ENCODE assay signal across 11 cellular contexts in genomic region chr20:41072919-41073318, GRCh38. TPM values are rescaled to one million over a fixed set of nuclear protein-coding genes. Genes with fewer than 3 reads are reported as not detected.
DNase-seq lines count a peak whose midpoint lies in the region; ATAC-seq and TF ChIP-seq lines count a peak whose summit lies in the region.
"Had no signal": no experiment of that assay in that cellular context is flagged by ENCODE, and none has a peak within 500 bp of the region (broad histone marks: within the 10 kb centered on the region; RNA-seq: fewer than 3 reads in every experiment).

No MANE protein-coding gene starts in this region.

- H3K9ac ChIP-seq in colonic mucosa (ENCODE audit: low read depth in 2 of 2, low read length in 2 of 2), result no peak overlapping the region

- peaks cover 4% of the 10 kb centered on the region for H3K36me3 ChIP-seq in CD8-positive, alpha-beta memory T cell (ENCODE audit: insufficient read depth, low read length)
- H3K36me3 ChIP-seq in PC-9 (ENCODE audit: low read depth) (peaks cover 34% of the 10 kb centered on the region), breast epithelium (no peaks in the 10 kb centered on the region), colonic mucosa (no peaks in the 10 kb centered on the region), WERI-Rb-1 (peaks cover 47% of the 10 kb centered on the region)

- ATAC-seq in GM18861 (IDR thresholded peaks at IDR 0.05; ENCODE audit: unreplicated experiment), result no peak

- H3K36me3 Mint-ChIP-seq in CD8-positive, alpha-beta memory T cell, result peaks cover 0 to 42% (median 4%) of the 10 kb centered on the region in 3 donors
- H3K36me3 Mint-ChIP-seq in nephron progenitor cell (ENCODE audit: low read depth), result peaks cover 49% of the 10 kb centered on the region

- H3K9me2 ChIP-seq in PC-9 (ENCODE audit: insufficient read depth), result no peaks in the 10 kb centered on the region

- no peak for TF ChIP-seq CTCF in PC-9 (conservative IDR thresholded peaks at IDR 0.05)
- no peak for TF ChIP-seq CTCF in breast epithelium (IDR thresholded peaks at IDR 0.05)
- no peak for TF ChIP-seq CTCF in nephron progenitor cell (IDR thresholded peaks at IDR 0.05)
- TF ChIP-seq CTCF in colonic mucosa (IDR thresholded peaks at IDR 0.05), result no peak
- no peak for TF ChIP-seq CTCF in WERI-Rb-1 (IDR thresholded peaks at IDR 0.05; ENCODE audit: low read depth, low read length)

- H3K27me3 ChIP-seq in CD8-positive, alpha-beta memory T cell (ENCODE audit: insufficient read depth, low read length, poor library complexity, severe bottlenecking), result no peaks in the 10 kb centered on the region
- no peaks in the 10 kb centered on the region for H3K27me3 ChIP-seq in PC-9 (ENCODE audit: insufficient read depth, low read depth)
- H3K27me3 ChIP-seq in breast epithelium, result no peaks in the 10 kb centered on the region
- H3K27me3 ChIP-seq in colonic mucosa, result no peaks in the 10 kb centered on the region
- no peaks in the 10 kb centered on the region for H3K27me3 ChIP-seq in WERI-Rb-1 (ENCODE audit: insufficient read depth, low read depth, severe bottlenecking)

- H3K4me3 ChIP-seq in CD8-positive, alpha-beta memory T cell (ENCODE audit: low read length), result no peak overlapping the region
- H3K4me3 ChIP-seq in PC-9 (no peak overlapping the region), breast epithelium (no peak overlapping the region), colonic mucosa (no peak overlapping the region), WERI-Rb-1 (ENCODE audit: low read depth, low read length) (no peak overlapping the region)

- DNase-seq in CD8-positive, alpha-beta memory T cell, result no peak
- DNase-seq in PC-9, result no peak
- DNase-seq in breast epithelium (ENCODE audit: low spot score in 2 of 2), result no peak
- DNase-seq in nephron progenitor cell, result no peak
- no peak for DNase-seq in colonic mucosa
- no peak for DNase-seq in cerebellum (ENCODE audit: low spot score)
- DNase-seq in WERI-Rb-1, result no peak
- DNase-seq: activated CD4-positive, alpha-beta T cell treated with anti-CD3 and anti-CD28 coated beads for 1 hour; stimulated activated CD4-positive, alpha-beta T cell treated with anti-CD3 and anti-CD28 coated beads, Interleukin-4, amount 100 ng/mL, for 24 hours had no signal

- H3F3A ChIP-seq in PC-9 (ENCODE audit: insufficient read depth, low read depth), result peaks cover 58% of the 10 kb centered on the region

- peaks cover 16% of the 10 kb centered on the region for H4K20me1 ChIP-seq in PC-9 (ENCODE audit: insufficient read depth)

- peaks cover 62 to 92% (median 89%) of the 10 kb centered on the region in 3 donors for H3K4me1 Mint-ChIP-seq in CD8-positive, alpha-beta memory T cell
- peaks cover 93% of the 10 kb centered on the region for H3K4me1 Mint-ChIP-seq in nephron progenitor cell

- CTCF ChIA-PET in CD8-positive, alpha-beta memory T cell (lab: Charles Lee), result interaction anchor here (2.1 kb wide), 1 partner anchor 82 kb away, joined by 6 read pairs; no protein-coding TSS in a partner anchor
- CTCF ChIA-PET in PC-9 (lab: Charles Lee), result interaction anchor here (0.8 to 1.1 kb wide), 2 partner anchors 28 to 82 kb away, joined by 3 to 5 read pairs; no protein-coding TSS in a partner anchor

- H3K27ac Mint-ChIP-seq in CD8-positive, alpha-beta memory T cell, result peak overlapping the region in 6 of 8 donors; percentile 7 to 51 (median 38)
- H3K27ac Mint-ChIP-seq in nephron progenitor cell, result peak overlapping the region; percentile 86

- H3K4me1 ChIP-seq in CD8-positive, alpha-beta memory T cell (ENCODE audit: insufficient read depth, low read length), result peaks cover 67% of the 10 kb centered on the region
- H3K4me1 ChIP-seq in PC-9 (replicated peaks; ENCODE audit: insufficient read depth) (peaks cover 14% of the 10 kb centered on the region), breast epithelium (peaks cover 0 to 19% of the 10 kb centered on the region in 2 donors), colonic mucosa (peaks cover 14% of the 10 kb centered on the region)

- no peak for TF ChIP-seq POLR2A in breast epithelium (IDR thresholded peaks at IDR 0.05)

- no peak overlapping the region for H2AFZ ChIP-seq in PC-9

- POLR2A ChIA-PET in CD8-positive, alpha-beta memory T cell (lab: Charles Lee), result no interaction called here
- POLR2A ChIA-PET in PC-9 (lab: Charles Lee; ENCODE audit: unreplicated experiment), result no interaction called here

- no TSS peak for BruUV-seq in PC-9 (replicated peaks; lab: Mats Ljungman, UMichigan)

- H3K9me3 Mint-ChIP-seq in CD8-positive, alpha-beta memory T cell, result no peaks in the 10 kb centered on the region
- H3K9me3 Mint-ChIP-seq in nephron progenitor cell, result no peaks in the 10 kb centered on the region
- H3K9me3 Mint-ChIP-seq: neural crest cell had no signal

- no peak overlapping the region for H3K27ac ChIP-seq in CD8-positive, alpha-beta memory T cell (ENCODE audit: low read depth, low read length)
- H3K27ac ChIP-seq in PC-9, result peak overlapping the region; percentile 15; the same call in 1 of the 2 replicates
- H3K27ac ChIP-seq in breast epithelium, result peak overlapping the region; percentile 69 to 76
- no peak overlapping the region for H3K27ac ChIP-seq in colonic mucosa
- no peak overlapping the region for H3K27ac ChIP-seq in WERI-Rb-1

- peaks cover 83% of the 10 kb centered on the region for H3K79me2 ChIP-seq in PC-9 (ENCODE audit: low read depth)

- no peaks in the 10 kb centered on the region for H3K27me3 Mint-ChIP-seq in CD8-positive, alpha-beta memory T cell
- H3K27me3 Mint-ChIP-seq in nephron progenitor cell (ENCODE audit: low read depth, poor library complexity), result no peaks in the 10 kb centered on the region

- intact Hi-C loops in PC-9 (cut with micrococcal nuclease; ENCODE audit: unreplicated experiment) (no loop called here), breast epithelium (cut with DNase I; ENCODE audit: low total_unique reads) (loop anchor here (10.0 kb wide), 1 partner anchor 48 kb away; the partner anchor contains the start of gene TOP1), colonic mucosa (cut with DNase I) (no loop called here)

- no peak overlapping the region for H3K4me2 ChIP-seq in PC-9

- peak overlapping the region in 3 of 7 donors; percentile 3 to 8 (median 5) for H3K4me3 Mint-ChIP-seq in CD8-positive, alpha-beta memory T cell
- H3K4me3 Mint-ChIP-seq in nephron progenitor cell, result peak overlapping the region; percentile 9
- H3K4me3 Mint-ChIP-seq: neural crest cell had no signal

- no peaks in the 10 kb centered on the region for H3K9me3 ChIP-seq in CD8-positive, alpha-beta memory T cell (ENCODE audit: low read length)
- H3K9me3 ChIP-seq in PC-9 (ENCODE audit: insufficient read depth, low read depth), result no peaks in the 10 kb centered on the region
- no peaks in the 10 kb centered on the region for H3K9me3 ChIP-seq in breast epithelium
- no peaks in the 10 kb centered on the region for H3K9me3 ChIP-seq in colonic mucosa
- no peaks in the 10 kb centered on the region for H3K9me3 ChIP-seq in WERI-Rb-1 (ENCODE audit: severe bottlenecking)

RNA-seq across cellular contexts. Expression of gene TOP1, which starts 44.3 kb away (rescaled TPM):
- total RNA-seq in CD8-positive, alpha-beta memory T cell, result 100 to 1,000 TPM in 1 of 2 experiments, 10 to 100 TPM in 1; 98.5 to 103 TPM
- 15.0 TPM for polyA plus RNA-seq in CD8-positive, alpha-beta memory T cell
- total RNA-seq in PC-9 (2021), result 39.1 and 55.8 TPM in 2 replicates
- total RNA-seq in breast epithelium, result 10 to 100 TPM; 24.0 to 41.6 (median 40.3) TPM
- 10 to 100 TPM; 80.6 to 85.5 TPM for total RNA-seq in colonic mucosa
- 19.4 TPM for total RNA-seq in cerebellum

Comparison
In these comparisons a context has a peak if more than half of its experiments do, and no peak if none do; other contexts are left out.
1. H3K27ac ChIP-seq: peak in PC-9 (single experiment) and breast epithelium (2 of 2); none in CD8-positive, alpha-beta memory T cell (single experiment), colonic mucosa (single experiment) and WERI-Rb-1 (single experiment).